21 cellular contexts compared by ENCODE assay signal in genomic region chr10:48235501-48235900, GRCh38. TPM values are rescaled to one million over a fixed set of nuclear protein-coding genes. Genes with fewer than 3 reads are reported as not detected.
DNase-seq lines count a peak whose midpoint lies in the region; ATAC-seq and TF ChIP-seq lines count a peak whose summit lies in the region.
"Had no signal": no experiment of that assay in that cellular context is flagged by ENCODE, and none has a peak within 500 bp of the region (broad histone marks: within the 10 kb centered on the region; RNA-seq: fewer than 3 reads in every experiment).

No MANE protein-coding gene starts in this region.

- no peaks in the 10 kb centered on the region for H3K4me1 ChIP-seq in HEK293 (ENCODE audit: control insufficient read depth, insufficient read depth, low read length)
- H3K4me1 ChIP-seq in neuronal stem cell (ENCODE audit: control insufficient read depth in 2 of 2, insufficient read depth in 1 of 2, low read depth in 1 of 2, low read length in 2 of 2) = peaks cover 0 to 14% of the 10 kb centered on the region in 2 donors
- H3K4me1 ChIP-seq in effector memory CD4-positive, alpha-beta T cell (ENCODE audit: control insufficient read depth, insufficient read depth, low read length, poor library complexity, severe bottlenecking) = no peaks in the 10 kb centered on the region
- H3K4me1 ChIP-seq: BE2C had no signal

- H3K9me3 ChIP-seq in HEK293 (ENCODE audit: control insufficient read depth, insufficient read depth, low read depth, low read length) (no peaks in the 10 kb centered on the region), neuronal stem cell (replicated peaks in 1 of 2; ENCODE audit: control insufficient read depth in 2 of 2, insufficient read depth in 1 of 2, low read depth in 1 of 2, low read length in 2 of 2) (no peaks in the 10 kb centered on the region)
- no peaks in the 10 kb centered on the region for H3K9me3 ChIP-seq in effector memory CD4-positive, alpha-beta T cell (ENCODE audit: control insufficient read depth, low read length)
- H3K9me3 ChIP-seq: BE2C had no signal

- WGBS in neuronal stem cell (ENCODE audit: extremely low coverage in 2 of 2, insufficient read length in 2 of 2, insufficient replicate concordance in 1 of 2), 2 donors = no CpG with 5 or more reads among the region's 4 CpGs

- no peak overlapping the region for H3K23ac ChIP-seq in neuronal stem cell (ENCODE audit: low read depth, low read length, poor library complexity)

- H3K4ac ChIP-seq in neuronal stem cell (ENCODE audit: low read length) = no peak overlapping the region

- CTCF ChIA-PET in HEK293 (lab: Yijun Ruan, JAX) = no interaction called here

- peak overlapping the region; percentile 36 for H3K18ac ChIP-seq in neuronal stem cell (ENCODE audit: low read length)

- H3K79me1 ChIP-seq in neuronal stem cell (ENCODE audit: low read depth, low read length) = no peaks in the 10 kb centered on the region

- no peak for TF ChIP-seq CTCF in HEK293 (tag by site-specific recombination; IDR thresholded peaks at IDR 0.05)

- no peak overlapping the region for H2AFZ ChIP-seq in neuronal stem cell (ENCODE audit: low read length)
- H2AFZ ChIP-seq: GM23248 had no signal

- POLR2A ChIA-PET in HEK293 (lab: Yijun Ruan, JAX) = no interaction called here

- H3K36me3 ChIP-seq in HEK293 (ENCODE audit: control insufficient read depth in 2 of 2, insufficient read depth in 1 of 2, low read length in 2 of 2) (no peaks in the 10 kb centered on the region), neuronal stem cell (replicated peaks in 1 of 2; ENCODE audit: control insufficient read depth in 2 of 2, insufficient read depth in 2 of 2, low read length in 2 of 2) (no peaks in the 10 kb centered on the region)
- H3K36me3 ChIP-seq in effector memory CD4-positive, alpha-beta T cell (ENCODE audit: control insufficient read depth, insufficient read depth, low read length) = no peaks in the 10 kb centered on the region
- H3K36me3 ChIP-seq: BE2C had no signal

- peak overlapping the region; percentile 11 for H2AK5ac ChIP-seq in neuronal stem cell (ENCODE audit: low read depth, low read length)

- H3K14ac ChIP-seq in neuronal stem cell (ENCODE audit: low read length) = no peak overlapping the region

- no peak overlapping the region for H4K8ac ChIP-seq in neuronal stem cell (ENCODE audit: low read depth, low read length)

- H3K27ac ChIP-seq in HEK293 (ENCODE audit: extremely low read depth, low read depth, low read length) (no peak overlapping the region), neuronal stem cell (replicated peaks; ENCODE audit: low read length) (no peak overlapping the region)
- no peak overlapping the region for H3K27ac ChIP-seq in effector memory CD4-positive, alpha-beta T cell (ENCODE audit: insufficient read depth, low read length, poor library complexity, severe bottlenecking)
- H3K27ac ChIP-seq: GM23248 had no signal

- H3K4me2 ChIP-seq in neuronal stem cell (ENCODE audit: insufficient read depth, low read length, poor library complexity, severe bottlenecking) = no peak overlapping the region

- peak overlapping the region; percentile 38 for H2BK120ac ChIP-seq in neuronal stem cell (ENCODE audit: low read depth, low read length)

- no peak for ATAC-seq in GM21447 (IDR thresholded peaks at IDR 0.05; ENCODE audit: unreplicated experiment)
- ATAC-seq: GM12878, HCT116 had no signal

- H2BK15ac ChIP-seq in neuronal stem cell (ENCODE audit: low read length) = no peak overlapping the region

- no peak overlapping the region for H2BK5ac ChIP-seq in neuronal stem cell (ENCODE audit: low read length)

- H3K9ac ChIP-seq in neuronal stem cell (ENCODE audit: low read depth, low read length, poor library complexity) = no peak overlapping the region
- H3K9ac ChIP-seq: GM23248 had no signal

- DNase-seq in ecto neural progenitor cell (ENCODE audit: low spot score) = peak; percentile 37
- DNase-seq in neuronal stem cell (ENCODE audit: low spot score) = no peak
- DNase-seq in ureter (ENCODE audit: low spot score) = peak; percentile 14
- no peak for DNase-seq in SHP77 (lab: John Stamatoyannopoulos, UW)
- no peak for DNase-seq in effector memory CD4-positive, alpha-beta T cell
- DNase-seq: ACHN; BE2C; C1 segment of cervical spinal cord; CD4-positive, CD25-positive, alpha-beta regulatory T cell; CD8-positive, alpha-beta memory T cell; COR-L47; DMS 273 treated with DMSO at 0.1 percent for 48 hours; DMS53; DND-41; EL; GM23248 had no signal

- H4K91ac ChIP-seq in neuronal stem cell (ENCODE audit: low read depth, low read length, poor library complexity) = no peak overlapping the region

- H2BK12ac ChIP-seq in neuronal stem cell (ENCODE audit: low read length) = no peak overlapping the region

- no peaks in the 10 kb centered on the region for H3K27me3 ChIP-seq in neuronal stem cell (ENCODE audit: control insufficient read depth in 3 of 3, insufficient read depth in 3 of 3, low read depth in 1 of 3, low read length in 3 of 3)
- no peaks in the 10 kb centered on the region for H3K27me3 ChIP-seq in effector memory CD4-positive, alpha-beta T cell (replicated peaks; ENCODE audit: control insufficient read depth, insufficient read depth, low read length, poor library complexity, severe bottlenecking)
- H3K27me3 ChIP-seq: BE2C had no signal

- no peak overlapping the region for H3K4me3 ChIP-seq in HEK293 (ENCODE audit: low read depth, low read length)
- H3K4me3 ChIP-seq in neuronal stem cell (ENCODE audit: low read length in 2 of 2) = no peak overlapping the region
- H3K4me3 ChIP-seq in effector memory CD4-positive, alpha-beta T cell (ENCODE audit: insufficient read depth, low read depth, low read length, poor library complexity, severe bottlenecking) = no peak overlapping the region
- H3K4me3 ChIP-seq: GM12878, GM23248 had no signal

TF ChIP-seq in HEK293, 187 proteins besides CTCF, POLR2A, EP300 and RAD21:
- no peak for TF ChIP-seq ZSCAN30 (tag by site-specific recombination; IDR thresholded peaks at IDR 0.05)
- 0 out of 2 replicates have a peak, but pooled peaks have one; percentile 12 for TF ChIP-seq GLIS1 (tag by site-specific recombination; IDR thresholded peaks at IDR 0.05)
- TF ChIP-seq ZNF768 (tag by site-specific recombination; IDR thresholded peaks at IDR 0.05) = no peak

RNA-seq across cellular contexts. Expression of gene FRMPD2, which starts 39.0 kb away (rescaled TPM):
- polyA plus RNA-seq in neuronal stem cell (2013, experiment 1 of 2) = 0.07 TPM
- polyA plus RNA-seq in neuronal stem cell (2013, experiment 2 of 2) = 0.10 TPM
- 3.4 TPM for total RNA-seq in ureter
- total RNA-seq: CD4-positive, CD25-positive, alpha-beta regulatory T cell; CD8-positive, alpha-beta memory T cell; GM23248; HT-29 had no signal
- polyA plus RNA-seq: CD4-positive, CD25-positive, alpha-beta regulatory T cell; CD8-positive, alpha-beta memory T cell; GM23248 had no signal

Comparison
In these comparisons a context has a peak if more than half of its experiments do, and no peak if none do; other contexts are left out.
1. DNase-seq: peak in ecto neural progenitor cell (single experiment) and ureter (single experiment); none in neuronal stem cell (single experiment), SHP77 (0 of 2) and effector memory CD4-positive, alpha-beta T cell (0 of 3).